In the genomic region with DNA sequence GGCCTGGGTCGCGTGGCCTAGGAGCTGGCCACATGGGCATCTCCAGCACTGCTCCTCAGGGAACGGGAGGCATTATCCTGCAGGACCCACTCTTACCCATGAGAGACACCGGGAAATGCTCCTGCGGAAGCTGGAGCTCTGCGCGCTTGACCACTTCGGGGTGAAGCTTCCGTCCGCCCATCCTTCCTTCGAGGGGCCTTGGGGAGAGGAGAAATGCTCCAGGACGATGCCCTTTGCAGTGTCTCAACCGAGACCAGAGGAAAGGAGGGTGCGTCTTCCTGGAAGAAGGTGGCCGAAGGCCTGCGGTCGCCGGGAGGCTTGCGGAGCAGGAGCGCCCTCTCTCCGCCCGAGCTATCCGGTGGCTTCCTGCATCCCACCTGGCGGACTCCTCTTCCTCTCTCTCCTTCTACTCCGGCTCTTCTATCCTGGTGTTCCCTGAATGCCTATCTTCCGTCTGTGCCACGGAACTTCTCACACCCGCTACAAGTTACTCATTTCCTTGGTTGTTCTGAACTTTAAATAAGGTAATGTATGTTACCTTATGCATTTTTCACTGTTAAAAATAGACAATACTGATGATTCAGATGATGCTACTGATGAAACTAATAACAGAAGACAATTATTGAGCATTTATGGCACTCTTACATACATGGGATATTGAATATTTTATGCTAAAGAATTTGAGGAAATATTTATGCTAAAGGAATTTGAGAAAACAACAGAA, we compare ENCODE assay signal across 11 cellular contexts.
DNase-seq lines count a peak whose midpoint lies in the region; ATAC-seq and TF ChIP-seq lines count a peak whose summit lies in the region.
"Had no signal": no experiment of that assay in that cellular context is flagged by ENCODE, and none has a peak within 500 bp of the region (broad histone marks: within the 10 kb centered on the region; RNA-seq: fewer than 3 reads in every experiment).

No MANE protein-coding gene starts in this region.

- H3K36me3 ChIP-seq in neuronal stem cell (replicated peaks in 1 of 2; ENCODE audit: control insufficient read depth in 2 of 2, insufficient read depth in 2 of 2, low read length in 2 of 2) (no peaks in the 10 kb centered on the region), mucosa of descending colon (ENCODE audit: low read depth) (no peaks in the 10 kb centered on the region)

- H3K4me1 Mint-ChIP-seq in effector memory CD8-positive, alpha-beta T cell (ENCODE audit: low read depth in 2 of 2): peaks cover 18 to 33% of the 10 kb centered on the region in 2 donors

- H3K4ac ChIP-seq in neuronal stem cell (ENCODE audit: low read length): no peak overlapping the region

- H3K9me3 ChIP-seq in neuronal stem cell (replicated peaks in 1 of 2; ENCODE audit: control insufficient read depth in 2 of 2, insufficient read depth in 1 of 2, low read depth in 1 of 2, low read length in 2 of 2) (peaks cover 3 to 8% of the 10 kb centered on the region in 2 donors), mucosa of descending colon (no peaks in the 10 kb centered on the region)

- H3K9me3 Mint-ChIP-seq in effector memory CD8-positive, alpha-beta T cell: no peaks in the 10 kb centered on the region

- no peak overlapping the region for H2AFZ ChIP-seq in neuronal stem cell (ENCODE audit: low read length)

- peak overlapping the region; percentile 55 for H2BK15ac ChIP-seq in neuronal stem cell (ENCODE audit: low read length)

- H3K27ac Mint-ChIP-seq in effector memory CD8-positive, alpha-beta T cell: no peak overlapping the region

- H2AK5ac ChIP-seq in neuronal stem cell (ENCODE audit: low read depth, low read length): peak overlapping the region; percentile 8

- H3K18ac ChIP-seq in neuronal stem cell (ENCODE audit: low read length): peak overlapping the region; percentile 57

- peak overlapping the region; percentile 82 for H3K14ac ChIP-seq in neuronal stem cell (ENCODE audit: low read length)

- no peak overlapping the region for H2BK120ac ChIP-seq in neuronal stem cell (ENCODE audit: low read depth, low read length)

- DNase-seq in SK-N-DZ (ENCODE audit: low spot score) (peak; percentile 19), neuronal stem cell (ENCODE audit: low spot score) (no peak), NCI-H1048 (lab: John Stamatoyannopoulos, UW) (no peak), mucosa of descending colon (no peak)
- no peak for DNase-seq in effector memory CD8-positive, alpha-beta T cell
- DNase-seq: activated CD4-positive, alpha-beta T cell treated with anti-CD3 and anti-CD28 coated beads for 4 hours; Calu3; NCI-H510A; SHP77 treated with DMSO at 0.1 percent for 48 hours had no signal

- no peaks in the 10 kb centered on the region for H3K79me1 ChIP-seq in neuronal stem cell (ENCODE audit: low read depth, low read length)

- intact Hi-C loops in mucosa of descending colon (cut with DNase I, micrococcal nuclease): no loop called here

- H3K27ac ChIP-seq in neuronal stem cell (replicated peaks; ENCODE audit: low read length): no peak overlapping the region

- H3K4me1 ChIP-seq in neuronal stem cell (ENCODE audit: control insufficient read depth in 2 of 2, insufficient read depth in 1 of 2, low read depth in 1 of 2, low read length in 2 of 2) (peaks cover 0 to 26% of the 10 kb centered on the region in 2 donors), mucosa of descending colon (ENCODE audit: low read depth) (peaks cover 14% of the 10 kb centered on the region)

- no CpG with 5 or more reads among the region's 28 CpGs for WGBS in neuronal stem cell (ENCODE audit: extremely low coverage in 2 of 2, insufficient read length in 2 of 2, insufficient replicate concordance in 1 of 2), 2 donors

- H2BK12ac ChIP-seq in neuronal stem cell (ENCODE audit: low read length): no peak overlapping the region

- peaks cover 37 to 70% (median 46%) of the 10 kb centered on the region in 3 experiments for H3K27me3 ChIP-seq in neuronal stem cell (ENCODE audit: control insufficient read depth in 3 of 3, insufficient read depth in 3 of 3, low read depth in 1 of 3, low read length in 3 of 3)

- H3K23ac ChIP-seq in neuronal stem cell (ENCODE audit: low read depth, low read length, poor library complexity): peak overlapping the region; percentile 25

- H2BK5ac ChIP-seq in neuronal stem cell (ENCODE audit: low read length): no peak overlapping the region

- no peak overlapping the region for H4K8ac ChIP-seq in neuronal stem cell (ENCODE audit: low read depth, low read length)

- H4K91ac ChIP-seq in neuronal stem cell (ENCODE audit: low read depth, low read length, poor library complexity): no peak overlapping the region

- H3K4me3 ChIP-seq in neuronal stem cell (ENCODE audit: low read length in 2 of 2) (no peak overlapping the region), mucosa of descending colon (no peak overlapping the region)

- H3K36me3 Mint-ChIP-seq in effector memory CD8-positive, alpha-beta T cell (ENCODE audit: insufficient read depth): peaks cover 14% of the 10 kb centered on the region

- H3K27me3 Mint-ChIP-seq in effector memory CD8-positive, alpha-beta T cell: peaks cover 57 to 77% of the 10 kb centered on the region in 2 donors

- peak overlapping the region; percentile 81 for H3K9ac ChIP-seq in neuronal stem cell (ENCODE audit: low read depth, low read length, poor library complexity)

- ATAC-seq in effector memory CD8-positive, alpha-beta T cell (replicated peaks): no peak
- ATAC-seq in HG02571 (IDR thresholded peaks at IDR 0.05; ENCODE audit: unreplicated experiment) (no peak), mucosa of descending colon (no peak)

- peak overlapping the region; percentile 19 to 67 for H3K4me3 Mint-ChIP-seq in effector memory CD8-positive, alpha-beta T cell

- TF ChIP-seq CTCF in GM12872 (IDR thresholded peaks at IDR 0.05; ENCODE audit: insufficient read depth, low read depth, low read length) (peak; percentile 51), mucosa of descending colon (IDR thresholded peaks at IDR 0.05) (no peak)

- H3K4me2 ChIP-seq in neuronal stem cell (ENCODE audit: insufficient read depth, low read length, poor library complexity, severe bottlenecking): peak overlapping the region; percentile 56
